15 cellular contexts compared by ENCODE assay signal in genomic region chr10:47047127-47047504, GRCh38.
DNase-seq lines count a peak whose midpoint lies in the region; ATAC-seq and TF ChIP-seq lines count a peak whose summit lies in the region.
"Had no signal": no experiment of that assay in that cellular context is flagged by ENCODE, and none has a peak within 500 bp of the region (broad histone marks: within the 10 kb centered on the region; RNA-seq: fewer than 3 reads in every experiment).

No MANE protein-coding gene starts in this region.

- H3K27me3 Mint-ChIP-seq in activated CD4-positive, alpha-beta T cell treated with anti-CD3 and anti-CD28 coated beads, Interleukin-2, amount 10 ng/mL, durations not matched to agents 24 days and 14 days, result no peaks in the 10 kb centered on the region
- no peaks in the 10 kb centered on the region for H3K27me3 Mint-ChIP-seq in central memory CD8-positive, alpha-beta T cell

- H3K4me3 ChIP-seq in BE2C (ENCODE audit: low read depth, low read length), result no peak overlapping the region
- H3K4me3 ChIP-seq: colonic mucosa, lung, mucosa of descending colon, pancreas had no signal

- peaks cover 6% of the 10 kb centered on the region for H3K4me1 Mint-ChIP-seq in activated CD4-positive, alpha-beta T cell treated with anti-CD3 and anti-CD28 coated beads, Interleukin-2, amount 10 ng/mL, durations not matched to agents 24 days and 14 days
- peaks cover 18% of the 10 kb centered on the region for H3K4me1 Mint-ChIP-seq in central memory CD8-positive, alpha-beta T cell
- H3K4me1 Mint-ChIP-seq: B cell had no signal

- H3K36me3 Mint-ChIP-seq in activated CD4-positive, alpha-beta T cell treated with anti-CD3 and anti-CD28 coated beads, Interleukin-2, amount 10 ng/mL, durations not matched to agents 24 days and 14 days (ENCODE audit: low read depth), result no peaks in the 10 kb centered on the region
- H3K36me3 Mint-ChIP-seq in central memory CD8-positive, alpha-beta T cell (ENCODE audit: insufficient read depth), result peaks cover 3% of the 10 kb centered on the region

- peak overlapping the region; percentile 1 for H3K27ac Mint-ChIP-seq in activated CD4-positive, alpha-beta T cell treated with anti-CD3 and anti-CD28 coated beads, Interleukin-2, amount 10 ng/mL, durations not matched to agents 24 days and 14 days
- peak overlapping the region; percentile 62 for H3K27ac Mint-ChIP-seq in central memory CD8-positive, alpha-beta T cell (ENCODE audit: low read depth)
- H3K27ac Mint-ChIP-seq: B cell; effector memory CD8-positive, alpha-beta T cell had no signal

- H3K9me3 ChIP-seq in BE2C, result no peaks in the 10 kb centered on the region
- H3K9me3 ChIP-seq: colonic mucosa, mucosa of descending colon, pancreas had no signal

- no peak overlapping the region for H3K4me3 Mint-ChIP-seq in activated CD4-positive, alpha-beta T cell treated with anti-CD3 and anti-CD28 coated beads, Interleukin-2, amount 10 ng/mL, durations not matched to agents 24 days and 14 days
- H3K4me3 Mint-ChIP-seq in central memory CD8-positive, alpha-beta T cell, result no peak overlapping the region
- H3K4me3 Mint-ChIP-seq: B cell had no signal

- H3K9me3 Mint-ChIP-seq in activated CD4-positive, alpha-beta T cell treated with anti-CD3 and anti-CD28 coated beads, Interleukin-2, amount 10 ng/mL, durations not matched to agents 24 days and 14 days, result no peaks in the 10 kb centered on the region
- no peaks in the 10 kb centered on the region for H3K9me3 Mint-ChIP-seq in central memory CD8-positive, alpha-beta T cell
- H3K9me3 Mint-ChIP-seq: effector memory CD8-positive, alpha-beta T cell; nephron had no signal

- no peaks in the 10 kb centered on the region for H3K36me3 ChIP-seq in BE2C
- H3K36me3 ChIP-seq: colonic mucosa, pancreas had no signal

- no peaks in the 10 kb centered on the region for H3K27me3 ChIP-seq in BE2C
- H3K27me3 ChIP-seq: colonic mucosa, pancreas had no signal

- intact Hi-C loops in activated CD4-positive, alpha-beta T cell treated with anti-CD3 and anti-CD28 coated beads, Interleukin-2, amount 10 ng/mL, durations not matched to agents 24 days and 14 days (cut with micrococcal nuclease), result loop anchor here (1.0 to 2.0 kb wide), 3 partner anchors 22 to 293 kb away; no protein-coding TSS in a partner anchor
- intact Hi-C loops in sciatic nerve (cut with DNase I), result no loop called here

- no peak for ATAC-seq in central memory CD8-positive, alpha-beta T cell (replicated peaks; ENCODE audit: extremely low read depth, poor library complexity, severe bottlenecking)
- no peak for ATAC-seq in sciatic nerve
- ATAC-seq in GM18861 (IDR thresholded peaks at IDR 0.05; ENCODE audit: unreplicated experiment), result no peak
- ATAC-seq in GM21786 (IDR thresholded peaks at IDR 0.05; ENCODE audit: unreplicated experiment), result no peak

- DNase-seq in activated CD4-positive, alpha-beta T cell treated with anti-CD3 and anti-CD28 coated beads, Interleukin-2, amount 10 ng/mL, durations not matched to agents 24 days and 14 days, result no peak
- no peak for DNase-seq in activated CD4-positive, alpha-beta T cell treated with anti-CD3 and anti-CD28 coated beads for 4 hours
- DNase-seq in Kasumi-1 (lab: John Stamatoyannopoulos, UW) (peak; percentile 51 to 59), sciatic nerve (ENCODE audit: low spot score) (peak; percentile 39), BE2C (no peak)
- no peak for DNase-seq in central memory CD8-positive, alpha-beta T cell (ENCODE audit: low spot score in 2 of 2)

- H3K4me1 ChIP-seq in BE2C, result peaks cover 24% of the 10 kb centered on the region
- H3K4me1 ChIP-seq: colonic mucosa, pancreas had no signal

- TF ChIP-seq CTCF in BE2C (IDR thresholded peaks at IDR 0.05; ENCODE audit: low read depth, low read length), result no peak

Comparison
In these comparisons a context has a peak if more than half of its experiments do, and no peak if none do; other contexts are left out.
1. DNase-seq: peak in Kasumi-1 (2 of 2) and sciatic nerve (single experiment); none in activated CD4-positive, alpha-beta T cell treated with anti-CD3 and anti-CD28 coated beads, Interleukin-2, amount 10 ng/mL, durations not matched to agents 24 days and 14 days (single experiment), activated CD4-positive, alpha-beta T cell treated with anti-CD3 and anti-CD28 coated beads for 4 hours (0 of 2), central memory CD8-positive, alpha-beta T cell (0 of 2) and BE2C (single experiment).